In genomic region chr20:38831049-38831691, GRCh38 we compare ENCODE assay signal across 1 cellular context.
TF ChIP-seq lines count a peak whose summit lies in the region.

No MANE protein-coding gene starts in this region.

TF ChIP-seq in HepG2, 621 proteins besides CTCF, POLR2A, EP300 and RAD21:
- no peak for TF ChIP-seq ZMYM2 (CRISPR knock-in tag; IDR thresholded peaks at IDR 0.05)
- no peak for TF ChIP-seq NBN (conservative IDR thresholded peaks at IDR 0.05)
- TF ChIP-seq HNRNPK (IDR thresholded peaks at IDR 0.05; ENCODE audit: low read depth, low read length, poor library complexity, severe bottlenecking), result no peak
- TF ChIP-seq KLF13 (CRISPR knock-in tag; IDR thresholded peaks at IDR 0.05), result no peak
- TF ChIP-seq ZNF292 (CRISPR knock-in tag; IDR thresholded peaks at IDR 0.05; ENCODE audit: borderline replicate concordance, low read depth), result no peak
- no peak for TF ChIP-seq MAFF (IDR thresholded peaks at IDR 0.05; ENCODE audit: low read depth, low read length)
- no peak for TF ChIP-seq PHF20 (CRISPR knock-in tag; IDR thresholded peaks at IDR 0.05)
- TF ChIP-seq SOX6 (IDR thresholded peaks at IDR 0.05), result no peak
- no peak for TF ChIP-seq SOX6 (CRISPR knock-in tag; IDR thresholded peaks at IDR 0.05)
- TF ChIP-seq ZNF230 (CRISPR knock-in tag; IDR thresholded peaks at IDR 0.05), result no peak
- no peak for TF ChIP-seq ZSCAN31 (CRISPR knock-in tag; IDR thresholded peaks at IDR 0.05; ENCODE audit: low read depth)
- TF ChIP-seq HNRNPH1 (optimal IDR thresholded peaks at IDR 0.05; ENCODE audit: low read depth, low read length), result no peak
- TF ChIP-seq SMAD3 (CRISPR knock-in tag; IDR thresholded peaks at IDR 0.05), result no peak
- TF ChIP-seq, protein P1, sequence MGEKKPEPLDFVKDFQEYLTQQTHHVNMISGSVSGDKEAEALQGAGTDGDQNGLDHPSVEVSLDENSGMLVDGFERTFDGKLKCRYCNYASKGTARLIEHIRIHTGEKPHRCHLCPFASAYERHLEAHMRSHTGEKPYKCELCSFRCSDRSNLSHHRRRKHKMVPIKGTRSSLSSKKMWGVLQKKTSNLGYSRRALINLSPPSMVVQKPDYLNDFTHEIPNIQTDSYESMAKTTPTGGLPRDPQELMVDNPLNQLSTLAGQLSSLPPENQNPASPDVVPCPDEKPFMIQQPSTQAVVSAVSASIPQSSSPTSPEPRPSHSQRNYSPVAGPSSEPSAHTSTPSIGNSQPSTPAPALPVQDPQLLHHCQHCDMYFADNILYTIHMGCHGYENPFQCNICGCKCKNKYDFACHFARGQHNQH (CRISPR knock-in tag; IDR thresholded peaks at IDR 0.05), result no peak
- no peak for TF ChIP-seq CEBPB (IDR thresholded peaks at IDR 0.05; ENCODE audit: borderline replicate concordance, low read depth, low read length)
